ENCODE assay signal across 21 cellular contexts in the genomic region with DNA sequence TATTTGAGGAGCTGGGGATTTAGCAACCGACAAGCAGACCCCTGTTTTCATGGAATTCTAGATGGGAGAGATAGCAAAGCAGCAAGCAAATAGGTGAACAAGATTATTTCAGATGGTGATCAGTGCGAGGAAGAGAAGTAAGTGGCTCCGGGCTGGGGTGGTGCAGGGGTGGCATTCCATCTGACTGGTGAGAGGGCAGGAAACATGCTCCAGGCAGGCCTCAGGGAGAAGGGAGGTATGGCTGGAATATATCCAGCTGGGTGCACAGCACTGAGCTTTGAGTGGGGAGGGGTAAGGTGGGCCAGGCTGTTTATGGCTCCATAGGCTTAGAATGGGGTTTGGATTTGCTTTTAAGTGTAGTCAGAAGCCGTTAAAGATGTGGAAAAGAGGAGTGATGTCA. TPM values are rescaled to one million over a fixed set of nuclear protein-coding genes. Genes with fewer than 3 reads are reported as not detected.
DNase-seq lines count a peak whose midpoint lies in the region; ATAC-seq and TF ChIP-seq lines count a peak whose summit lies in the region.
"Had no signal": no experiment of that assay in that cellular context is flagged by ENCODE, and none has a peak within 500 bp of the region (broad histone marks: within the 10 kb centered on the region; RNA-seq: fewer than 3 reads in every experiment).

No MANE protein-coding gene starts in this region.

- peaks cover 10% of the 10 kb centered on the region for H3K4me1 ChIP-seq in IMR-90 (ENCODE audit: control insufficient read depth, insufficient read depth, low read length)
- H3K4me1 ChIP-seq in esophagus muscularis mucosa: peaks cover 47 to 77% (median 65%) of the 10 kb centered on the region in 4 donors
- peaks cover 3 to 7% of the 10 kb centered on the region in 2 donors for H3K4me1 ChIP-seq in neuronal stem cell (ENCODE audit: control insufficient read depth in 2 of 2, insufficient read depth in 1 of 2, low read depth in 1 of 2, low read length in 2 of 2)
- H3K4me1 ChIP-seq in BE2C: no peaks in the 10 kb centered on the region

- H3K27ac Mint-ChIP-seq in progenitor cell of endocrine pancreas: peak overlapping the region; percentile 30
- H3K27ac Mint-ChIP-seq: activated T-helper 2 cell treated with anti-CD3 and anti-CD28 coated beads, Interferon-gamma antibody, Interleukin-2, Interleukin-4, amounts not matched to agents 10 μg/mL and 5 μg/mL and 100 μg/mL, durations not matched to agents 14 hours and 24 hours and 36 hours had no signal

- H3K27me3 Mint-ChIP-seq in progenitor cell of endocrine pancreas: no peaks in the 10 kb centered on the region

- no peak for TF ChIP-seq RAD21 in IMR-90 (IDR thresholded peaks at IDR 0.05; ENCODE audit: low read length)

- H3K36me3 ChIP-seq in IMR-90 (ENCODE audit: control insufficient read depth, insufficient read depth, low read length): no peaks in the 10 kb centered on the region
- H3K36me3 ChIP-seq in esophagus muscularis mucosa: no peaks in the 10 kb centered on the region
- no peaks in the 10 kb centered on the region for H3K36me3 ChIP-seq in neuronal stem cell (replicated peaks in 1 of 2; ENCODE audit: control insufficient read depth in 2 of 2, insufficient read depth in 2 of 2, low read length in 2 of 2)
- H3K36me3 ChIP-seq in BE2C: no peaks in the 10 kb centered on the region

- BruUV-seq in IMR-90 (replicated peaks; lab: Mats Ljungman, UMichigan): no TSS peak

- peaks cover 8% of the 10 kb centered on the region; the same call in 1 of the 2 replicates for H4K20me1 ChIP-seq in IMR-90 (ENCODE audit: insufficient read depth, low read length)

- H2AK5ac ChIP-seq in IMR-90 (ENCODE audit: low read depth, low read length): no peak overlapping the region
- no peak overlapping the region for H2AK5ac ChIP-seq in neuronal stem cell (ENCODE audit: low read depth, low read length)

- no peaks in the 10 kb centered on the region for H3K9me3 Mint-ChIP-seq in progenitor cell of endocrine pancreas (ENCODE audit: low read depth)
- H3K9me3 Mint-ChIP-seq: activated T-helper 2 cell treated with anti-CD3 and anti-CD28 coated beads, Interferon-gamma antibody, Interleukin-2, Interleukin-4, amounts not matched to agents 10 μg/mL and 5 μg/mL and 100 μg/mL, durations not matched to agents 14 hours and 24 hours and 36 hours had no signal

- no peak for TF ChIP-seq EP300 in esophagus muscularis mucosa (IDR thresholded peaks at IDR 0.05)

- peak overlapping the region; percentile 9; the same call in 1 of the 2 replicates for H3K14ac ChIP-seq in IMR-90 (replicated peaks; ENCODE audit: low read depth, low read length)
- no peak overlapping the region for H3K14ac ChIP-seq in neuronal stem cell (ENCODE audit: low read length)

- H3K9ac ChIP-seq in IMR-90 (ENCODE audit: low read depth, low read length) (no peak overlapping the region), neuronal stem cell (ENCODE audit: low read depth, low read length, poor library complexity) (no peak overlapping the region)

- H2BK20ac ChIP-seq in IMR-90 (ENCODE audit: low read depth, low read length): no peak overlapping the region; the same call in 1 of the 2 replicates

- peaks cover 1% of the 10 kb centered on the region for H3K36me3 Mint-ChIP-seq in progenitor cell of endocrine pancreas (ENCODE audit: insufficient read depth)

- H3K4ac ChIP-seq in IMR-90 (ENCODE audit: low read depth, low read length): 0 out of 2 replicates have a peak overlapping the region, but pooled peaks have one; percentile 9
- no peak overlapping the region for H3K4ac ChIP-seq in neuronal stem cell (ENCODE audit: low read length)

- POLR2A ChIA-PET in IMR-90 (lab: Charles Lee; ENCODE audit: unreplicated experiment): no interaction called here

- DNase-seq in EL (peak; percentile 35), IMR-90 (no peak), esophagus muscularis mucosa (ENCODE audit: extremely low spot score) (no peak), progenitor cell of endocrine pancreas (ENCODE audit: low spot score, unreplicated experiment) (no peak), neuronal stem cell (ENCODE audit: low spot score) (no peak), BE2C (no peak), DMS 273 (lab: John Stamatoyannopoulos, UW; ENCODE audit: unreplicated experiment) (no peak)
- DNase-seq: activated CD8-positive, alpha-beta memory T cell treated with anti-CD3 and anti-CD28 coated beads for 24 hours; AML-193; amygdala; DMS 273 treated with DMSO at 0.1 percent for 48 hours; mucosa of descending colon; NCI-H1436 treated with DMSO at 0.1 percent for 48 hours; NCI-H510A; PC-3; substantia nigra had no signal

- no peak overlapping the region for H3K4me3 Mint-ChIP-seq in progenitor cell of endocrine pancreas (ENCODE audit: low read depth)

- H3K79me1 ChIP-seq in IMR-90 (ENCODE audit: low read depth in 1 of 2, low read length in 2 of 2) (peaks cover 21 to 47% of the 10 kb centered on the region in 2 experiments; a peak in 3 of 4 replicates), neuronal stem cell (ENCODE audit: low read depth, low read length) (peaks cover 4% of the 10 kb centered on the region)

- H2BK5ac ChIP-seq in IMR-90 (ENCODE audit: low read depth, low read length, poor library complexity, severe bottlenecking): peak overlapping the region; percentile 5
- H2BK5ac ChIP-seq in neuronal stem cell (ENCODE audit: low read length): no peak overlapping the region

- H3K9me1 ChIP-seq in IMR-90 (ENCODE audit: insufficient read depth, low read length): peaks cover 15% of the 10 kb centered on the region

- TF ChIP-seq CTCF in IMR-90 (conservative IDR thresholded peaks at IDR 0.05; ENCODE audit: low read depth, low read length): no peak
- no peak for TF ChIP-seq CTCF in esophagus muscularis mucosa (IDR thresholded peaks at IDR 0.05)
- no peak for TF ChIP-seq CTCF in progenitor cell of endocrine pancreas (IDR thresholded peaks at IDR 0.05; ENCODE audit: unreplicated experiment)
- TF ChIP-seq CTCF in BE2C (IDR thresholded peaks at IDR 0.05; ENCODE audit: low read depth, low read length): no peak

- H3K4me3 ChIP-seq in IMR-90 (ENCODE audit: insufficient read depth, low read depth, low read length) (no peak overlapping the region), esophagus muscularis mucosa (no peak overlapping the region), neuronal stem cell (ENCODE audit: low read length in 2 of 2) (peak overlapping the region in 1 of 2 donors; percentile 30), BE2C (ENCODE audit: low read depth, low read length) (no peak overlapping the region)
- H3K4me3 ChIP-seq: mucosa of descending colon had no signal

- H4K91ac ChIP-seq in IMR-90 (ENCODE audit: insufficient read depth, low read depth, low read length) (no peak overlapping the region; the same call in 1 of the 2 replicates), neuronal stem cell (ENCODE audit: low read depth, low read length, poor library complexity) (no peak overlapping the region)

- H3K9me3 ChIP-seq in IMR-90 (ENCODE audit: control insufficient read depth, insufficient read depth, low read length) (no peaks in the 10 kb centered on the region), esophagus muscularis mucosa (no peaks in the 10 kb centered on the region), neuronal stem cell (replicated peaks in 1 of 2; ENCODE audit: control insufficient read depth in 2 of 2, insufficient read depth in 1 of 2, low read depth in 1 of 2, low read length in 2 of 2) (no peaks in the 10 kb centered on the region), BE2C (no peaks in the 10 kb centered on the region)
- H3K9me3 ChIP-seq: mucosa of descending colon had no signal

- intact Hi-C loops in IMR-90 (cut with micrococcal nuclease) (no loop called here), esophagus muscularis mucosa (cut with DNase I) (no loop called here)

- peak overlapping the region; percentile 19; the same call in 1 of the 2 replicates for H2BK120ac ChIP-seq in IMR-90 (ENCODE audit: low read depth, low read length)
- H2BK120ac ChIP-seq in neuronal stem cell (ENCODE audit: low read depth, low read length): no peak overlapping the region

- no peak overlapping the region for H4K5ac ChIP-seq in IMR-90 (ENCODE audit: low read depth, low read length)

- no peak overlapping the region; the same call in 1 of the 2 replicates for H3K4me2 ChIP-seq in IMR-90 (ENCODE audit: low read depth, low read length)
- no peak overlapping the region for H3K4me2 ChIP-seq in neuronal stem cell (ENCODE audit: insufficient read depth, low read length, poor library complexity, severe bottlenecking)

- no peak overlapping the region for H3K56ac ChIP-seq in IMR-90 (ENCODE audit: extremely low read depth, insufficient read depth, low read length)

- no peak for TF ChIP-seq POLR2A in IMR-90 (IDR thresholded peaks at IDR 0.05; ENCODE audit: low read depth, low read length)
- TF ChIP-seq POLR2A in esophagus muscularis mucosa (IDR thresholded peaks at IDR 0.05; ENCODE audit: low read depth): no peak

- no peak overlapping the region for H3K18ac ChIP-seq in IMR-90 (ENCODE audit: low read depth, low read length)
- H3K18ac ChIP-seq in neuronal stem cell (ENCODE audit: low read length): no peak overlapping the region

- H3K27me3 ChIP-seq in IMR-90 (ENCODE audit: control insufficient read depth, insufficient read depth, low read length) (no peaks in the 10 kb centered on the region), esophagus muscularis mucosa (no peaks in the 10 kb centered on the region), neuronal stem cell (ENCODE audit: control insufficient read depth in 3 of 3, insufficient read depth in 3 of 3, low read depth in 1 of 3, low read length in 3 of 3) (no peaks in the 10 kb centered on the region), BE2C (peaks cover 3% of the 10 kb centered on the region; the same call in 1 of the 2 replicates)

- peaks cover 28% of the 10 kb centered on the region for H3K4me1 Mint-ChIP-seq in progenitor cell of endocrine pancreas (ENCODE audit: low read depth)

- dilution Hi-C loops in IMR-90 (cut with HindIII; ENCODE audit: low sequenced_read_pairs, unreplicated experiment): no loop called here

- in situ Hi-C loops in IMR-90 (cut with MboI; ENCODE audit: low sequenced_read_pairs): no loop called here

- H2BK12ac ChIP-seq in neuronal stem cell (ENCODE audit: low read length): no peak overlapping the region

- no peak for ATAC-seq in IMR-90 (ENCODE audit: low read depth)
- ATAC-seq in HG02763 (IDR thresholded peaks at IDR 0.05; ENCODE audit: unreplicated experiment): no peak
- ATAC-seq: mucosa of descending colon, PC-3 had no signal

- H2BK15ac ChIP-seq in IMR-90 (ENCODE audit: low read depth, low read length) (no peak overlapping the region), neuronal stem cell (ENCODE audit: low read length) (no peak overlapping the region)

- 64% methylated on average over 3 of the region's 4 CpGs; no CpG with 5 or more reads in 1 of the 2 experiments for WGBS in IMR-90 (ENCODE audit: extremely low coverage in 2 of 2, insufficient read length in 1 of 2), 2 experiments
- WGBS in esophagus muscularis mucosa: 65% methylated on average over 4 of the region's 4 CpGs
- no CpG with 5 or more reads among the region's 4 CpGs for WGBS in neuronal stem cell (ENCODE audit: extremely low coverage in 2 of 2, insufficient read length in 2 of 2, insufficient replicate concordance in 1 of 2), 2 donors

- H2AK9ac ChIP-seq in IMR-90 (replicated peaks; ENCODE audit: low read depth, low read length, poor library complexity): peak overlapping the region; percentile 38

- CTCF ChIA-PET in IMR-90 (lab: Yijun Ruan, JAX): no interaction called here

- H3K23ac ChIP-seq in IMR-90 (ENCODE audit: low read depth, low read length) (peak overlapping the region; percentile 50; the same call in 1 of the 2 replicates), neuronal stem cell (ENCODE audit: low read depth, low read length, poor library complexity) (no peak overlapping the region)

- H2AFZ ChIP-seq in IMR-90 (replicated peaks; ENCODE audit: low read length, poor library complexity) (no peak overlapping the region), neuronal stem cell (ENCODE audit: low read length) (no peak overlapping the region)

- 0 out of 4 replicates have a peak overlapping the region, but pooled peaks of 1 of the 2 experiments have one; percentile 35 for H4K8ac ChIP-seq in IMR-90 (ENCODE audit: low read depth in 2 of 2, low read length in 2 of 2)
- no peak overlapping the region for H4K8ac ChIP-seq in neuronal stem cell (ENCODE audit: low read depth, low read length)

- H3K27ac ChIP-seq in IMR-90 (ENCODE audit: insufficient read depth, low read length) (no peak overlapping the region), esophagus muscularis mucosa (replicated peaks in 1 of 4) (peak overlapping the region; percentile 55 to 78 (median 68)), neuronal stem cell (replicated peaks; ENCODE audit: low read length) (no peak overlapping the region)
- H3K27ac ChIP-seq: epithelial cell of prostate had no signal

RNA-seq across cellular contexts. Expression of gene PTTG2, which starts 21.2 kb away (rescaled TPM):
- total RNA-seq in IMR-90 (2012; rRNA removed): not detected in 2 replicates
- not detected in 2 replicates for polyA plus RNA-seq in IMR-90 (2012; rRNA removed)
- polyA plus RNA-seq in IMR-90 (2012; cell fraction: cytosol; rRNA removed): not detected in 2 replicates
- polyA plus RNA-seq in IMR-90 (2012; cell fraction: nucleus; rRNA removed; ENCODE audit: low replicate concordance): not detected in 2 replicates
- total RNA-seq in esophagus muscularis mucosa: 1 to 10 TPM in 2 of 4 donors, under 1 TPM in 2; 0.71 to 5.8 (median 1.5) TPM
- not detected in 2 replicates for total RNA-seq in progenitor cell of endocrine pancreas
- not detected for polyA plus RNA-seq in neuronal stem cell (2013, experiment 1 of 2)
- polyA plus RNA-seq in neuronal stem cell (2013, experiment 2 of 2): not detected
- polyA plus RNA-seq in BE2C (2012; ENCODE audit: insufficient read depth, insufficient read length, low read depth): not detected
- total RNA-seq: activated T-helper 2 cell treated with anti-CD3 and anti-CD28 coated beads, Interferon-gamma antibody, Interleukin-2, Interleukin-4, amounts not matched to agents 10 μg/mL and 5 μg/mL and 100 μg/mL, durations not matched to agents 14 hours and 24 hours and 36 hours; glomerular endothelial cell; LHCN-M2; PC-3 had no signal

Comparison
In these comparisons a context has a peak if more than half of its experiments do, and no peak if none do; other contexts are left out.
1. H3K27ac ChIP-seq: peak in esophagus muscularis mucosa (4 of 4); none in IMR-90 (single experiment) and neuronal stem cell (single experiment).